Comparison of ENCODE assay signal across 6 cellular contexts in the genomic region with DNA sequence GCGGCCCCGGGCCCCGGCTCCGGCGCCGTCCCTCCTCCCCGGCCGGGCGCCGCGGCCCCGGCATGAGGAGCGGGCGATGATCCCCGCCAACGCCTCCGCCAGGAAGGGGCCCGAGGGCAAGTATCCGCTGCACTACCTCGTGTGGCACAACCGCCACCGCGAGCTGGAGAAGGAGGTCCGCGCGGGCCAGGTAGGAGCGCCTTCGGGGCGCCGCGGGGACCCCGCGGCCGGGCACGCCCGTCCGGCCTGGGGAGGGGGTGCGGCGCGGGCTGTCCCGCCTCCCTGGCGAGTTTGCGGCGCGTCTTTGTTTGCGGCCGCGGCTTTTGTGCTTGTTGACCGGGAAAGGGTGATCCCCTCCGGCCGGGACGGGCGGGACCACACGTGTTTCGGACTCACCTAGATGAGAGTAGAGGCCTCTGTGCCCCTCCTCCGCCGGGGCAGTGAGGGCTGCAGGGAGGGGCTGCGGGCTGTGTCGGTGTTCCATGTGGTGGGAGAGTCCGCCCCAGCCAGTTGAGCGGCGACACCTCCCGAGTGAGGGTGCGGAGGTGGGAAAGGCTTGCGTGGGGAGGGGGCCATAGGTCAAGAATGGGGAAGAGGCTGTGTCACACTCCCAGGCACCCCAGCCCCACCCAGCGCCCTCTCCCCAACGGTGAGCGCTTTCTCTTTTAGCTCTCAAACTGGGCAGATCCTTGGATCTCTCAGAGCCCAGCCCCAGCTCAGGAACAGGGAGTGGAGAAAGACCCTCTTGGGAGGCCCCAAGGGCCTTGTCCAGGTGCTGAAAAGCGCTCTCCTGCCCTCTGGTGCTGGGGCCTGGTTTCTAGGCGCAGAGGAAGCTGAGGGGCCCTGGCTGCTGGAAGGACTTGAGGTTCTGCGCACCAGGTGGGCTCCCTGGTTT. TPM values are rescaled to one million over a fixed set of nuclear protein-coding genes. Genes with fewer than 3 reads are reported as not detected.
DNase-seq lines count a peak whose midpoint lies in the region; ATAC-seq, FAIRE-seq and TF ChIP-seq lines count a peak whose summit lies in the region.

No MANE protein-coding gene starts in this region.

- H3K27ac ChIP-seq in liver (ENCODE audit: low read depth in 1 of 2, low read length in 2 of 2): no peak overlapping the region

- H3K27ac Mint-ChIP-seq in activated T-cell treated with anti-CD3 and anti-CD28 coated beads, Interleukin-2, amount 50 U/mL, for 72 hours: no peak overlapping the region

- ATAC-seq in activated T-cell treated with anti-CD3 and anti-CD28 coated beads, Interleukin-2, amount 50 U/mL, for 72 hours (replicated peaks in 1 of 2): no peak
- no peak for ATAC-seq in HG02678 (IDR thresholded peaks at IDR 0.05; ENCODE audit: unreplicated experiment)

- no peaks in the 10 kb centered on the region for H3K27me3 ChIP-seq in liver (ENCODE audit: control insufficient read depth in 4 of 4, insufficient read depth in 4 of 4, low read length in 3 of 4)

- peak overlapping the region in 2 of 3 donors; percentile 40 to 77 for H3K4me3 ChIP-seq in liver (ENCODE audit: low read depth in 1 of 3, low read length in 3 of 3)

- no peaks in the 10 kb centered on the region for H3K9me3 ChIP-seq in liver (ENCODE audit: control insufficient read depth in 4 of 4, low read length in 3 of 4)

- H3K4me3 Mint-ChIP-seq in activated T-cell treated with anti-CD3 and anti-CD28 coated beads, Interleukin-2, amount 50 U/mL, for 72 hours: peak overlapping the region; percentile 79 to 85

- FAIRE-seq in frontal cortex (lab: Jason Lieb, UNC): no peak

- no peaks in the 10 kb centered on the region for H3K36me3 Mint-ChIP-seq in activated T-cell treated with anti-CD3 and anti-CD28 coated beads, Interleukin-2, amount 50 U/mL, for 72 hours (ENCODE audit: insufficient read depth in 2 of 2)

- H3K4me1 ChIP-seq in liver (ENCODE audit: control insufficient read depth in 4 of 4, insufficient read depth in 4 of 4, low read length in 3 of 4): peaks cover 6 to 43% (median 32%) of the 10 kb centered on the region in 4 donors

- no peak for TF ChIP-seq CTCF in liver (IDR thresholded peaks at IDR 0.05; ENCODE audit: low read depth, low read length, missing input control)

- H3K27me3 Mint-ChIP-seq in activated T-cell treated with anti-CD3 and anti-CD28 coated beads, Interleukin-2, amount 50 U/mL, for 72 hours (ENCODE audit: low read depth): no peaks in the 10 kb centered on the region

- H3K9me3 Mint-ChIP-seq in activated T-cell treated with anti-CD3 and anti-CD28 coated beads, Interleukin-2, amount 50 U/mL, for 72 hours: no peaks in the 10 kb centered on the region

- TF ChIP-seq RAD21 in liver (IDR thresholded peaks at IDR 0.05): peak; percentile 11 to 25

- DNase-seq in stimulated activated CD4-positive, alpha-beta T cell treated with anti-CD3 and anti-CD28 coated beads, Interleukin-15, amount 100 ng/mL, for 24 hours: peak; percentile 58
- DNase-seq in stimulated activated CD4-positive, alpha-beta T cell treated with anti-CD3 and anti-CD28 coated beads, Interleukin-2, amount 100 ng/mL, for 48 hours: no peak
- DNase-seq in activated T-cell treated with anti-CD3 and anti-CD28 coated beads, Interleukin-2, amount 50 U/mL, for 72 hours: peak in 1 of 2 donors; percentile 60
- no peak for DNase-seq in frontal cortex (ENCODE audit: low spot score in 2 of 2)

- WGBS in liver: 9% methylated on average over 71 of the region's 71 CpGs

- peaks cover 44% of the 10 kb centered on the region for H3K4me1 Mint-ChIP-seq in activated T-cell treated with anti-CD3 and anti-CD28 coated beads, Interleukin-2, amount 50 U/mL, for 72 hours (ENCODE audit: low read depth)

- H3K9ac ChIP-seq in liver (ENCODE audit: low read depth in 1 of 2, low read length in 2 of 2): no peak overlapping the region

- H3K36me3 ChIP-seq in liver (ENCODE audit: control insufficient read depth in 4 of 4, insufficient read depth in 3 of 4, low read depth in 1 of 4, low read length in 3 of 4): no peaks in the 10 kb centered on the region

TF ChIP-seq in liver, 16 proteins besides CTCF, POLR2A, EP300 and RAD21:
- no peak for TF ChIP-seq NR2F2 (IDR thresholded peaks at IDR 0.05)
- no peak for TF ChIP-seq SP1 (IDR thresholded peaks at IDR 0.05)
- TF ChIP-seq, protein P1, sequence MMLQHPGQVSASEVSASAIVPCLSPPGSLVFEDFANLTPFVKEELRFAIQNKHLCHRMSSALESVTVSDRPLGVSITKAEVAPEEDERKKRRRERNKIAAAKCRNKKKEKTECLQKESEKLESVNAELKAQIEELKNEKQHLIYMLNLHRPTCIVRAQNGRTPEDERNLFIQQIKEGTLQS (IDR thresholded peaks at IDR 0.05): no peak
- TF ChIP-seq RXRA (IDR thresholded peaks at IDR 0.05): no peak
- TF ChIP-seq, protein P2, sequence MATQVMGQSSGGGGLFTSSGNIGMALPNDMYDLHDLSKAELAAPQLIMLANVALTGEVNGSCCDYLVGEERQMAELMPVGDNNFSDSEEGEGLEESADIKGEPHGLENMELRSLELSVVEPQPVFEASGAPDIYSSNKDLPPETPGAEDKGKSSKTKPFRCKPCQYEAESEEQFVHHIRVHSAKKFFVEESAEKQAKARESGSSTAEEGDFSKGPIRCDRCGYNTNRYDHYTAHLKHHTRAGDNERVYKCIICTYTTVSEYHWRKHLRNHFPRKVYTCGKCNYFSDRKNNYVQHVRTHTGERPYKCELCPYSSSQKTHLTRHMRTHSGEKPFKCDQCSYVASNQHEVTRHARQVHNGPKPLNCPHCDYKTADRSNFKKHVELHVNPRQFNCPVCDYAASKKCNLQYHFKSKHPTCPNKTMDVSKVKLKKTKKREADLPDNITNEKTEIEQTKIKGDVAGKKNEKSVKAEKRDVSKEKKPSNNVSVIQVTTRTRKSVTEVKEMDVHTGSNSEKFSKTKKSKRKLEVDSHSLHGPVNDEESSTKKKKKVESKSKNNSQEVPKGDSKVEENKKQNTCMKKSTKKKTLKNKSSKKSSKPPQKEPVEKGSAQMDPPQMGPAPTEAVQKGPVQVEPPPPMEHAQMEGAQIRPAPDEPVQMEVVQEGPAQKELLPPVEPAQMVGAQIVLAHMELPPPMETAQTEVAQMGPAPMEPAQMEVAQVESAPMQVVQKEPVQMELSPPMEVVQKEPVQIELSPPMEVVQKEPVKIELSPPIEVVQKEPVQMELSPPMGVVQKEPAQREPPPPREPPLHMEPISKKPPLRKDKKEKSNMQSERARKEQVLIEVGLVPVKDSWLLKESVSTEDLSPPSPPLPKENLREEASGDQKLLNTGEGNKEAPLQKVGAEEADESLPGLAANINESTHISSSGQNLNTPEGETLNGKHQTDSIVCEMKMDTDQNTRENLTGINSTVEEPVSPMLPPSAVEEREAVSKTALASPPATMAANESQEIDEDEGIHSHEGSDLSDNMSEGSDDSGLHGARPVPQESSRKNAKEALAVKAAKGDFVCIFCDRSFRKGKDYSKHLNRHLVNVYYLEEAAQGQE (IDR thresholded peaks at IDR 0.05): peak; percentile 97

RNA-seq across cellular contexts. Expression of gene ANKRD13B, which starts 0.9 kb away (rescaled TPM):
- 10 to 100 TPM in 1 of 2 donors, 1 to 10 TPM in 1; 7.9 to 13.5 TPM for total RNA-seq in activated T-cell treated with anti-CD3 and anti-CD28 coated beads, Interleukin-2, amount 50 U/mL, for 72 hours
- 1 to 10 TPM in 1 of 2 donors, under 1 TPM in 1; 0.50 to 1.6 TPM for total RNA-seq in liver
- under 1 TPM; 0.06 to 0.52 TPM for polyA plus RNA-seq in liver
- total RNA-seq in frontal cortex: 19.6 TPM

RNA-seq across cellular contexts. Expression of gene GIT1, which starts 4.3 kb away (rescaled TPM):
- total RNA-seq in activated T-cell treated with anti-CD3 and anti-CD28 coated beads, Interleukin-2, amount 50 U/mL, for 72 hours: 10 to 100 TPM; 45.0 to 47.4 TPM
- total RNA-seq in liver: 10 to 100 TPM in 1 of 2 donors, 1 to 10 TPM in 1; 4.3 to 11.1 TPM
- 1 to 10 TPM; 2.2 to 5.4 TPM for polyA plus RNA-seq in liver
- 30.6 TPM for total RNA-seq in frontal cortex

RNA-seq across cellular contexts. Expression of gene TP53I13, which starts 25.3 kb away (rescaled TPM):
- 100 to 1,000 TPM in 1 of 2 donors, 10 to 100 TPM in 1; 77.4 to 103 TPM for total RNA-seq in activated T-cell treated with anti-CD3 and anti-CD28 coated beads, Interleukin-2, amount 50 U/mL, for 72 hours
- total RNA-seq in liver (10 to 100 TPM; 15.2 to 33.7 TPM), frontal cortex (4.9 TPM)
- polyA plus RNA-seq in liver: 10 to 100 TPM; 12.2 to 42.6 TPM

RNA-seq across cellular contexts. Expression of gene ABHD15, which starts 27.0 kb away (rescaled TPM):
- 1 to 10 TPM; 7.4 to 7.7 TPM for total RNA-seq in activated T-cell treated with anti-CD3 and anti-CD28 coated beads, Interleukin-2, amount 50 U/mL, for 72 hours
- total RNA-seq in liver: 10 to 100 TPM in 1 of 2 donors, 1 to 10 TPM in 1; 5.6 to 25.7 TPM
- polyA plus RNA-seq in liver: 10 to 100 TPM in 1 of 2 donors, 1 to 10 TPM in 1; 6.6 to 14.7 TPM
- 0.41 TPM for total RNA-seq in frontal cortex

RNA-seq across cellular contexts. Expression of gene CORO6, which starts 28.9 kb away (rescaled TPM):
- total RNA-seq in activated T-cell treated with anti-CD3 and anti-CD28 coated beads, Interleukin-2, amount 50 U/mL, for 72 hours: 10 to 100 TPM; 10.4 to 13.9 TPM
- total RNA-seq in liver (1 to 10 TPM in 1 of 2 donors, under 1 TPM in 1; 0.23 to 3.0 TPM), frontal cortex (0.82 TPM)
- polyA plus RNA-seq in liver: under 1 TPM; 0.44 to 0.75 TPM
